In the genomic region with DNA sequence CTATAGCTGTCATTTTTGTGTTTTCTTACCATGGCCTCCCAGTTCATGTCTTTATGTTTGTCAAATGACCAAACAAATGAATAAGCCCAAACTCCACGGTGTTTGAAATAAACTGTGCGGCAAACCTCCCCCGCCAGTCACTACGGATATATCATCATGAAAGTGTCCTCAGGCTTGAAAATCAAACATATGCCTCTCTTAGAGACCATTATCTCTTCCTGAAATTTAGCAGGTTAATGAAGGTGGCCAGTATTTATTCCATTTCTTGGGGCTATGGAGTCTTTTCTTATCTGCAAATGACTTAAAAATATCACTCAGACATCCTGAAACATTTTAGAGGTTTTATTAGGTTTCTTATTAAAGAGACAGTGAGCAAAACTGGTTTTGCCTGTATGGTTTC, we compare ENCODE assay signal across 24 cellular contexts.
"Had no signal": no experiment of that assay in that cellular context is flagged by ENCODE, and none has a peak within 500 bp of the region (broad histone marks: within the 10 kb centered on the region; RNA-seq: fewer than 3 reads in every experiment).

No MANE protein-coding gene starts in this region.

- FAIRE-seq: astrocyte had no signal

- H3K4me3 Mint-ChIP-seq: activated CD4-positive, alpha-beta T cell treated with anti-CD3 and anti-CD28 coated beads, Interleukin-2, amount 10 ng/mL, durations not matched to agents 24 days and 14 days; activated CD8-positive, alpha-beta memory T cell treated with anti-CD3 and anti-CD28 coated beads, Interleukin-2, amount 10 ng/mL, durations not matched to agents 7 days and 5 days; activated T-cell treated with anti-CD3 and anti-CD28 coated beads, Interleukin-2, amount 50 U/mL, for 24 hours; central memory CD8-positive, alpha-beta T cell; T-helper 1 cell treated with Interleukin-12 subunit alpha and Interleukin-12 subunit beta and Interleukin-4 antibody, amounts not matched to agents 30 μg/mL and 1 μg/mL, for 36 hours; WTC11 had no signal

- DNase-seq: activated CD4-positive, alpha-beta T cell treated with anti-CD3 and anti-CD28 coated beads, Interleukin-2, amount 10 ng/mL, durations not matched to agents 24 days and 14 days; activated CD4-positive, alpha-beta T cell treated with anti-CD3 and anti-CD28 coated beads, Interleukin-2, amount 50 U/mL, for 48 hours; activated CD4-positive, CD25-positive, alpha-beta regulatory T cell treated with anti-CD3 and anti-CD28 coated beads, Interleukin-2, amount 50 U/mL, for 72 hours; activated CD8-positive, alpha-beta memory T cell treated with anti-CD3 and anti-CD28 coated beads, Interleukin-2, amount 10 ng/mL, durations not matched to agents 7 days and 5 days; activated effector memory CD4-positive, alpha-beta T cell treated with anti-CD3 and anti-CD28 coated beads, Interleukin-2, amount 50 U/mL, for 16 hours; activated naive CD4-positive, alpha-beta T cell treated with Interleukin-2 at 50 U/mL for 16 hours; activated T-cell treated with anti-CD3 and anti-CD28 coated beads, Interleukin-2, amount 50 U/mL, for 24 hours; amygdala; Kasumi-1; KBM-7; NCI-H1048; NCI-H1930; NCI-H2171; NCI-H2227 treated with DMSO at 0.1 percent for 48 hours; NCI-H446 treated with DMSO at 0.1 percent for 48 hours; NCI-H524 treated with DMSO at 0.1 percent for 48 hours; NCI-H82; SIG-M5 had no signal

- H3K27ac Mint-ChIP-seq: activated CD4-positive, alpha-beta T cell treated with anti-CD3 and anti-CD28 coated beads, Interleukin-2, amount 10 ng/mL, durations not matched to agents 24 days and 14 days; activated CD8-positive, alpha-beta memory T cell treated with anti-CD3 and anti-CD28 coated beads, Interleukin-2, amount 10 ng/mL, durations not matched to agents 7 days and 5 days; activated naive CD4-positive, alpha-beta T cell treated with anti-CD3 and anti-CD28 coated beads, Interleukin-2, amount 50 U/mL, for 72 hours; activated T-cell treated with anti-CD3 and anti-CD28 coated beads, Interleukin-2, amount 50 U/mL, for 24 hours; T-helper 1 cell treated with Interleukin-12 subunit alpha and Interleukin-12 subunit beta and Interleukin-4 antibody, amounts not matched to agents 30 μg/mL and 1 μg/mL, for 36 hours; WTC11 had no signal

- H3K27me3 Mint-ChIP-seq: activated CD4-positive, alpha-beta T cell treated with anti-CD3 and anti-CD28 coated beads, Interleukin-2, amount 10 ng/mL, durations not matched to agents 24 days and 14 days; activated CD8-positive, alpha-beta memory T cell treated with anti-CD3 and anti-CD28 coated beads, Interleukin-2, amount 10 ng/mL, durations not matched to agents 7 days and 5 days; activated T-cell treated with anti-CD3 and anti-CD28 coated beads, Interleukin-2, amount 50 U/mL, for 24 hours; central memory CD8-positive, alpha-beta T cell had no signal

- ATAC-seq: activated CD8-positive, alpha-beta memory T cell treated with anti-CD3 and anti-CD28 coated beads, Interleukin-2, amount 10 ng/mL, durations not matched to agents 7 days and 5 days; activated naive CD4-positive, alpha-beta T cell treated with anti-CD3 and anti-CD28 coated beads, Interleukin-2, amount 50 U/mL, for 72 hours; WTC11 had no signal

- H3K9me3 Mint-ChIP-seq: activated CD4-positive, alpha-beta T cell treated with anti-CD3 and anti-CD28 coated beads, Interleukin-2, amount 10 ng/mL, durations not matched to agents 24 days and 14 days; activated T-cell treated with anti-CD3 and anti-CD28 coated beads, Interleukin-2, amount 50 U/mL, for 24 hours; brain; T-helper 1 cell treated with Interleukin-12 subunit alpha and Interleukin-12 subunit beta and Interleukin-4 antibody, amounts not matched to agents 30 μg/mL and 1 μg/mL, for 36 hours; WTC11 had no signal

- H3K4me1 Mint-ChIP-seq: activated CD4-positive, alpha-beta T cell treated with anti-CD3 and anti-CD28 coated beads, Interleukin-2, amount 10 ng/mL, durations not matched to agents 24 days and 14 days; activated CD8-positive, alpha-beta memory T cell treated with anti-CD3 and anti-CD28 coated beads, Interleukin-2, amount 10 ng/mL, durations not matched to agents 7 days and 5 days; central memory CD8-positive, alpha-beta T cell had no signal
